In genomic region chr2:69253893-69254292, GRCh38 we compare ENCODE assay signal across 8 cellular contexts.
A peak's percentile ranks its signal among the peaks of the same experiment; 100 is the strongest.
DNase-seq lines count a peak whose midpoint lies in the region; ATAC-seq and TF ChIP-seq lines count a peak whose summit lies in the region.

No MANE protein-coding gene starts in this region.

- no peak overlapping the region for H3K9ac ChIP-seq in IMR-90 (ENCODE audit: low read depth, low read length)

- peak overlapping the region; percentile 56; the same call in 1 of the 2 replicates for H3K27ac ChIP-seq in IMR-90 (ENCODE audit: insufficient read depth, low read length)
- peak overlapping the region; percentile 74 to 82 for H3K27ac ChIP-seq in breast epithelium
- H3K27ac ChIP-seq in tibial artery, result peak overlapping the region; percentile 48 to 50
- no peak overlapping the region for H3K27ac ChIP-seq in GM23338 (ENCODE audit: low read depth)

- H4K8ac ChIP-seq in IMR-90 (ENCODE audit: low read depth in 2 of 2, low read length in 2 of 2), result peak overlapping the region; percentile 89 to 96

- H2AK9ac ChIP-seq in IMR-90 (replicated peaks; ENCODE audit: low read depth, low read length, poor library complexity), result no peak overlapping the region

- H3K27ac Mint-ChIP-seq in GM23338, result no peak overlapping the region

- peak overlapping the region; percentile 87 for H2BK20ac ChIP-seq in IMR-90 (ENCODE audit: low read depth, low read length)

- no peaks in the 10 kb centered on the region for H3K36me3 Mint-ChIP-seq in GM23338 (ENCODE audit: low read depth)

- no peaks in the 10 kb centered on the region for H3F3A ChIP-seq in GM23338 (replicated peaks; ENCODE audit: low read depth)

- peaks cover 5% of the 10 kb centered on the region for H3K36me3 ChIP-seq in IMR-90 (ENCODE audit: control insufficient read depth, insufficient read depth, low read length)
- H3K36me3 ChIP-seq in breast epithelium, result no peaks in the 10 kb centered on the region
- no peaks in the 10 kb centered on the region for H3K36me3 ChIP-seq in tibial artery
- H3K36me3 ChIP-seq in GM23338 (ENCODE audit: insufficient read depth), result no peaks in the 10 kb centered on the region

- no peak overlapping the region for H2AK5ac ChIP-seq in IMR-90 (ENCODE audit: low read depth, low read length)

- H3K4me2 ChIP-seq in IMR-90 (ENCODE audit: low read depth, low read length) (peak overlapping the region; percentile 3; the same call in 1 of the 2 replicates), GM23338 (no peak overlapping the region)

- in situ Hi-C loops in IMR-90 (cut with MboI; ENCODE audit: low sequenced_read_pairs), result no loop called here

- peaks cover 5% of the 10 kb centered on the region; the same call in 1 of the 2 replicates for H3K9me1 ChIP-seq in IMR-90 (ENCODE audit: insufficient read depth, low read length)

- peak; percentile 87 for ATAC-seq in IMR-90 (ENCODE audit: low read depth)
- no peak for ATAC-seq in GM23338

- H3K4me3 Mint-ChIP-seq in GM23338, result no peak overlapping the region

- intact Hi-C loops in IMR-90 (cut with micrococcal nuclease) (no loop called here), breast epithelium (cut with DNase I; ENCODE audit: low total_unique reads) (no loop called here), tibial artery (cut with DNase I; ENCODE audit: low total_unique reads) (no loop called here), posterior cingulate gyrus (cut with DNase I) (no loop called here)

- 0% methylated on average over 4 of the region's 7 CpGs; no CpG with 5 or more reads in 1 of the 2 experiments for WGBS in IMR-90 (ENCODE audit: extremely low coverage in 2 of 2, insufficient read length in 1 of 2), 2 experiments

- CTCF ChIA-PET in IMR-90 (lab: Yijun Ruan, JAX), result no interaction called here

- H3K4me1 ChIP-seq in IMR-90 (ENCODE audit: control insufficient read depth, insufficient read depth, low read length) (peaks cover 11% of the 10 kb centered on the region), breast epithelium (peaks cover 0 to 11% of the 10 kb centered on the region in 2 donors), tibial artery (peaks cover 0 to 41% (median 17%) of the 10 kb centered on the region in 4 donors), GM23338 (ENCODE audit: insufficient read depth) (no peaks in the 10 kb centered on the region)

- H2BK15ac ChIP-seq in IMR-90 (ENCODE audit: low read depth, low read length), result peak overlapping the region; percentile 7; the same call in 1 of the 3 replicates

- H4K20me1 ChIP-seq in IMR-90 (ENCODE audit: insufficient read depth, low read length) (no peaks in the 10 kb centered on the region), GM23338 (replicated peaks; ENCODE audit: insufficient read depth) (no peaks in the 10 kb centered on the region)

- H3K4me1 Mint-ChIP-seq in GM23338, result no peaks in the 10 kb centered on the region

- peak overlapping the region; percentile 95 for H2BK120ac ChIP-seq in IMR-90 (ENCODE audit: low read depth, low read length)

- H3K9me2 ChIP-seq in GM23338 (ENCODE audit: insufficient read depth), result peaks cover 3% of the 10 kb centered on the region; the same call in 1 of the 2 replicates

- peak overlapping the region; percentile 95 for H2BK5ac ChIP-seq in IMR-90 (ENCODE audit: low read depth, low read length, poor library complexity, severe bottlenecking)

- H3K9me3 Mint-ChIP-seq in GM23338, result peaks cover 9% of the 10 kb centered on the region

- H3K56ac ChIP-seq in IMR-90 (ENCODE audit: extremely low read depth, insufficient read depth, low read length), result peak overlapping the region; percentile 58

- no peaks in the 10 kb centered on the region for H3K79me2 ChIP-seq in GM23338 (replicated peaks; ENCODE audit: insufficient read depth)

- peak overlapping the region; percentile 81; the same call in 1 of the 2 replicates for H3K18ac ChIP-seq in IMR-90 (ENCODE audit: low read depth, low read length)

- H3K27me3 Mint-ChIP-seq in GM23338 (ENCODE audit: insufficient read depth, low read depth, poor library complexity), result no peaks in the 10 kb centered on the region

- DNase-seq in IMR-90 (peak; percentile 99), breast epithelium (ENCODE audit: low spot score in 2 of 2) (peak in 1 of 2 donors; percentile 43), kidney tubule cell (ENCODE audit: low spot score) (peak; percentile 91), tibial artery (peak; percentile 80 to 89), GM23338 (ENCODE audit: low spot score) (no peak), posterior cingulate gyrus (no peak), GM19240 (ENCODE audit: insufficient read length, low spot score) (no peak)
- no peak for DNase-seq in stimulated activated CD8-positive, alpha-beta memory T cell treated with anti-CD3 and anti-CD28 coated beads, Interleukin-4, amount 100 ng/mL, for 48 hours

- no peak for TF ChIP-seq RAD21 in IMR-90 (IDR thresholded peaks at IDR 0.05; ENCODE audit: low read length)

- H3K27me3 ChIP-seq in IMR-90 (ENCODE audit: control insufficient read depth, insufficient read depth, low read length), result no peaks in the 10 kb centered on the region
- H3K27me3 ChIP-seq in breast epithelium, result no peaks in the 10 kb centered on the region
- no peaks in the 10 kb centered on the region for H3K27me3 ChIP-seq in tibial artery
- no peaks in the 10 kb centered on the region for H3K27me3 ChIP-seq in GM23338 (ENCODE audit: insufficient read depth)

- H2AFZ ChIP-seq in IMR-90 (replicated peaks; ENCODE audit: low read length, poor library complexity), result no peak overlapping the region
- H2AFZ ChIP-seq in GM23338, result no peak overlapping the region

- TF ChIP-seq POLR2A in IMR-90 (IDR thresholded peaks at IDR 0.05; ENCODE audit: low read depth, low read length), result peak; percentile 37
- TF ChIP-seq POLR2A in breast epithelium (IDR thresholded peaks at IDR 0.05), result no peak

- no peak overlapping the region for H4K5ac ChIP-seq in IMR-90 (ENCODE audit: low read depth, low read length)

- H4K91ac ChIP-seq in IMR-90 (ENCODE audit: insufficient read depth, low read depth, low read length), result peak overlapping the region; percentile 62; the same call in 1 of the 2 replicates

- H3K4me3 ChIP-seq in IMR-90 (ENCODE audit: insufficient read depth, low read depth, low read length), result no peak overlapping the region
- H3K4me3 ChIP-seq in breast epithelium, result no peak overlapping the region
- H3K4me3 ChIP-seq in tibial artery, result no peak overlapping the region
- H3K4me3 ChIP-seq in GM23338, result no peak overlapping the region

- POLR2A ChIA-PET in IMR-90 (lab: Charles Lee; ENCODE audit: unreplicated experiment), result no interaction called here

- H3K14ac ChIP-seq in IMR-90 (replicated peaks; ENCODE audit: low read depth, low read length), result peak overlapping the region; percentile 92

- H3K4ac ChIP-seq in IMR-90 (ENCODE audit: low read depth, low read length), result peak overlapping the region; percentile 95; the same call in 1 of the 2 replicates

- TF ChIP-seq CTCF in IMR-90 (conservative IDR thresholded peaks at IDR 0.05; ENCODE audit: low read depth, low read length) (no peak), breast epithelium (IDR thresholded peaks at IDR 0.05) (no peak), tibial artery (IDR thresholded peaks at IDR 0.05) (no peak), GM23338 (conservative IDR thresholded peaks at IDR 0.05; ENCODE audit: low read depth in 2 of 2) (no peak)

- dilution Hi-C loops in IMR-90 (cut with HindIII; ENCODE audit: low sequenced_read_pairs, unreplicated experiment), result no loop called here

- H3K9me3 ChIP-seq in IMR-90 (ENCODE audit: control insufficient read depth, insufficient read depth, low read length) (no peaks in the 10 kb centered on the region), breast epithelium (no peaks in the 10 kb centered on the region), tibial artery (no peaks in the 10 kb centered on the region)

- H3K23ac ChIP-seq in IMR-90 (ENCODE audit: low read depth, low read length), result peak overlapping the region; percentile 83

- BruUV-seq in IMR-90 (replicated peaks; lab: Mats Ljungman, UMichigan), result no TSS peak

- peaks cover 0 to 10% of the 10 kb centered on the region in 2 experiments; a peak in 2 of 4 replicates for H3K79me1 ChIP-seq in IMR-90 (ENCODE audit: low read depth in 1 of 2, low read length in 2 of 2)

TF ChIP-seq in IMR-90, 13 proteins besides CTCF, POLR2A, EP300 and RAD21 (continues in another document):
- TF ChIP-seq FOS (IDR thresholded peaks at IDR 0.05; ENCODE audit: low read depth, low read length) (peak; percentile 90), CHD1 (IDR thresholded peaks at IDR 0.05; ENCODE audit: low read depth, low read length) (no peak), CEBPB (IDR thresholded peaks at IDR 0.05; ENCODE audit: low read depth, low read length) (peak; percentile 98), RFX5 (IDR thresholded peaks at IDR 0.05; ENCODE audit: low read depth, low read length) (no peak), BHLHE40 (IDR thresholded peaks at IDR 0.05; ENCODE audit: low read depth, low read length) (peak; percentile 76), RCOR1 (IDR thresholded peaks at IDR 0.05; ENCODE audit: insufficient replicate concordance, low read length) (peak; percentile 63)
- TF ChIP-seq, protein P1, sequence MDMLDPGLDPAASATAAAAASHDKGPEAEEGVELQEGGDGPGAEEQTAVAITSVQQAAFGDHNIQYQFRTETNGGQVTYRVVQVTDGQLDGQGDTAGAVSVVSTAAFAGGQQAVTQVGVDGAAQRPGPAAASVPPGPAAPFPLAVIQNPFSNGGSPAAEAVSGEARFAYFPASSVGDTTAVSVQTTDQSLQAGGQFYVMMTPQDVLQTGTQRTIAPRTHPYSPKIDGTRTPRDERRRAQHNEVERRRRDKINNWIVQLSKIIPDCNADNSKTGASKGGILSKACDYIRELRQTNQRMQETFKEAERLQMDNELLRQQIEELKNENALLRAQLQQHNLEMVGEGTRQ (IDR thresholded peaks at IDR 0.05; ENCODE audit: low read depth, low read length), result no peak

TF ChIP-seq in GM23338, 12 proteins besides CTCF, POLR2A, EP300 and RAD21 (continues in another document):
- TF ChIP-seq JUNB (IDR thresholded peaks at IDR 0.05; ENCODE audit: unreplicated experiment) (no peak), ZNF331 (CRISPR knock-in tag; IDR thresholded peaks at IDR 0.05; ENCODE audit: low read depth) (no peak), POLR2AphosphoS5 (IDR thresholded peaks at IDR 0.05; ENCODE audit: low read depth) (no peak), EZH2 (IDR thresholded peaks at IDR 0.05; ENCODE audit: low read depth, unreplicated experiment) (no peak)

Comparison
In these comparisons a context has a peak if more than half of its experiments do, and no peak if none do; other contexts are left out.
1. DNase-seq: peak in IMR-90 (single experiment), kidney tubule cell (single experiment) and tibial artery (2 of 2); none in GM23338 (single experiment), posterior cingulate gyrus (0 of 10), GM19240 (single experiment) and stimulated activated CD8-positive, alpha-beta memory T cell treated with anti-CD3 and anti-CD28 coated beads, Interleukin-4, amount 100 ng/mL, for 48 hours (single experiment).